ENCODE assay signal across 8 cellular contexts in the genomic region with DNA sequence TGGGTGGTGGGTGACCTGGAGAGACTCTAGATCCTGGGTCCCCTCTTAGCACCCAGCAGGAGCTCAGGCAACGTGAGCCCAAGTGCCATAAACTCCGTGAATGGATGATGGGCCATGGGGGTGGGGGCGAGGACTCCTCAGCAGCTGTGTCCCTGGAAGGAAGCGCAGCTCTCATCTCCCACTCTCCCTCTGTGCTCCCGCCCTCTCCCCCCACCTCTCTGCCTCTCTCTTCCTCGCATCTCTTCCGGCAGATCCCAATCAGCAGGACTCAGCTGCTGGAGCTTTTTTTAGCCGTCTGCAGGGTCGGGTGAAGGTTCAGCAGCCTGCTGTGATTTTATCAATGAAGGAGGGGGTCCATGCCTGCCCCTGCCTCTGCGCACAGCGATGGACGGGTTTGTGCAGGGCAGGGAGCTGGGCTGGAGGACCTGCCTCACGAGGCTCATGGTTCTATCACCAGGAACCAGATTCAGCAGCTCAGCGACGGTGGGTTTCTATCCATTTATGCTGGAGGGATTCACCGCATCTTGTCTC. TPM values are rescaled to one million over a fixed set of nuclear protein-coding genes. Genes with fewer than 3 reads are reported as not detected.
DNase-seq lines count a peak whose midpoint lies in the region; ATAC-seq lines count a peak whose summit lies in the region.
"Had no signal": no experiment of that assay in that cellular context is flagged by ENCODE, and none has a peak within 500 bp of the region (broad histone marks: within the 10 kb centered on the region; RNA-seq: fewer than 3 reads in every experiment).

No MANE protein-coding gene starts in this region.

- peak in 1 of 2 donors; percentile 16 for ATAC-seq in right cardiac atrium
- no peak for ATAC-seq in HG03442 (IDR thresholded peaks at IDR 0.05; ENCODE audit: unreplicated experiment)
- no peak for ATAC-seq in HG02763 (IDR thresholded peaks at IDR 0.05; ENCODE audit: unreplicated experiment)

- H3K4me1 ChIP-seq in right cardiac atrium (ENCODE audit: control insufficient read depth, insufficient read depth, low read length): peaks cover 44% of the 10 kb centered on the region

- H3K27ac ChIP-seq in right cardiac atrium (ENCODE audit: low read length): peak overlapping the region; percentile 59

- no peaks in the 10 kb centered on the region for H3K9me3 Mint-ChIP-seq in IgD-negative memory B cell
- H3K9me3 Mint-ChIP-seq in activated CD4-positive, alpha-beta memory T cell treated with anti-CD3 and anti-CD28 coated beads for 36 hours: no peaks in the 10 kb centered on the region

- peaks cover 33 to 60% (median 53%) of the 10 kb centered on the region in 3 donors for H3K4me1 Mint-ChIP-seq in IgD-negative memory B cell
- H3K4me1 Mint-ChIP-seq in activated CD4-positive, alpha-beta memory T cell treated with anti-CD3 and anti-CD28 coated beads for 36 hours (ENCODE audit: low read depth): peaks cover 89% of the 10 kb centered on the region

- peaks cover 2% of the 10 kb centered on the region for H3K27me3 Mint-ChIP-seq in IgD-negative memory B cell
- H3K27me3 Mint-ChIP-seq in activated CD4-positive, alpha-beta memory T cell treated with anti-CD3 and anti-CD28 coated beads for 36 hours: no peaks in the 10 kb centered on the region

- H3K27ac Mint-ChIP-seq in IgD-negative memory B cell: peak overlapping the region; percentile 81 to 90 (median 87)
- H3K27ac Mint-ChIP-seq in activated CD4-positive, alpha-beta memory T cell treated with anti-CD3 and anti-CD28 coated beads for 36 hours: peak overlapping the region; percentile 50

- no peak overlapping the region for H3K4me3 Mint-ChIP-seq in IgD-negative memory B cell
- H3K4me3 Mint-ChIP-seq in activated CD4-positive, alpha-beta memory T cell treated with anti-CD3 and anti-CD28 coated beads for 36 hours: peak overlapping the region; percentile 13

- POLR2A ChIA-PET in activated CD4-positive, alpha-beta memory T cell treated with anti-CD3 and anti-CD28 coated beads for 36 hours (lab: Charles Lee): interaction anchor here (0.6 to 5.5 kb wide), 5 partner anchors 10 to 96 kb away, joined by 3 to 56 read pairs (median 4); no protein-coding TSS in a partner anchor

- DNase-seq in activated CD4-positive, alpha-beta memory T cell treated with anti-CD3 and anti-CD28 coated beads for 36 hours: peak; percentile 9
- DNase-seq in right cardiac atrium (peak in 2 of 3 donors; percentile 72 to 73), HCEC 1CT (no peak)
- peak; percentile 28 for DNase-seq in stimulated activated CD8-positive, alpha-beta memory T cell treated with anti-CD3 and anti-CD28 coated beads, Interleukin-4, amount 100 ng/mL, for 48 hours
- DNase-seq: KG1 had no signal

- 20% methylated on average over 16 of the region's 16 CpGs for WGBS in right cardiac atrium

- no peak overlapping the region for H3K4me3 ChIP-seq in right cardiac atrium (ENCODE audit: low read length)

- peaks cover 5% of the 10 kb centered on the region for H3K36me3 Mint-ChIP-seq in IgD-negative memory B cell
- peaks cover 95% of the 10 kb centered on the region for H3K36me3 Mint-ChIP-seq in activated CD4-positive, alpha-beta memory T cell treated with anti-CD3 and anti-CD28 coated beads for 36 hours

- intact Hi-C loops in activated CD4-positive, alpha-beta memory T cell treated with anti-CD3 and anti-CD28 coated beads for 36 hours (cut with micrococcal nuclease): no loop called here
- intact Hi-C loops in right cardiac atrium (cut with DNase I): loop anchor here in 2 of 4 donors (2.0 to 5.0 kb wide), 2 partner anchors 20 to 115 kb away; a partner anchor contains a TSS

- CTCF ChIA-PET in activated CD4-positive, alpha-beta memory T cell treated with anti-CD3 and anti-CD28 coated beads for 36 hours (lab: Charles Lee): interaction anchor here (2.1 to 18.5 kb wide), 4 partner anchors 8 to 194 kb away, joined by 8 to 392 read pairs (median 64); a partner anchor contains a TSS

- H3K9me3 ChIP-seq in right cardiac atrium (ENCODE audit: control insufficient read depth, low read length): no peaks in the 10 kb centered on the region

- no peaks in the 10 kb centered on the region for H3K27me3 ChIP-seq in right cardiac atrium (ENCODE audit: control insufficient read depth, insufficient read depth)

RNA-seq across cellular contexts. Expression of a gene that starts 8.3 kb away (rescaled TPM):
- polyA plus RNA-seq in IgD-negative memory B cell (257 TPM), right cardiac atrium (0.11 TPM)
- total RNA-seq in activated CD4-positive, alpha-beta memory T cell treated with anti-CD3 and anti-CD28 coated beads for 36 hours: 100 to 1,000 TPM; 137 to 145 TPM
- under 1 TPM in 2 of 4 donors, not detected in 2; 0.19 to 0.20 TPM for total RNA-seq in right cardiac atrium

RNA-seq across cellular contexts. Expression of a gene that starts 55.5 kb away (rescaled TPM):
- polyA plus RNA-seq in IgD-negative memory B cell: not detected
- 10 to 100 TPM; 14.5 to 15.2 TPM for total RNA-seq in activated CD4-positive, alpha-beta memory T cell treated with anti-CD3 and anti-CD28 coated beads for 36 hours
- under 1 TPM in 1 of 4 donors, not detected in 3; 0.14 TPM for total RNA-seq in right cardiac atrium
- polyA plus RNA-seq in right cardiac atrium: not detected

Comparison
In these comparisons a context has a peak if more than half of its experiments do, and no peak if none do; other contexts are left out.
1. RNA of a gene that starts 8.3 kb away (total RNA-seq): 137 to 145 TPM in activated CD4-positive, alpha-beta memory T cell treated with anti-CD3 and anti-CD28 coated beads for 36 hours; 0.19 to 0.20 TPM in right cardiac atrium; every median in the first group is over 100 times any median in the second.
2. RNA of a gene that starts 55.5 kb away (total RNA-seq): 14.5 to 15.2 TPM in activated CD4-positive, alpha-beta memory T cell treated with anti-CD3 and anti-CD28 coated beads for 36 hours; 0.14 TPM in right cardiac atrium; every median in the first group is over 10 times any median in the second.